9 cellular contexts compared by ENCODE assay signal in genomic region chr4:36285784-36286480, GRCh38. TPM values are rescaled to one million over a fixed set of nuclear protein-coding genes. Genes with fewer than 3 reads are reported as not detected.
DNase-seq lines count a peak whose midpoint lies in the region; ATAC-seq and TF ChIP-seq lines count a peak whose summit lies in the region.
"Had no signal": no experiment of that assay in that cellular context is flagged by ENCODE, and none has a peak within 500 bp of the region (broad histone marks: within the 10 kb centered on the region; RNA-seq: fewer than 3 reads in every experiment).

No MANE protein-coding gene starts in this region.

- no peaks in the 10 kb centered on the region for H3K9me3 ChIP-seq in CD8-positive, alpha-beta memory T cell (ENCODE audit: low read length)
- no peaks in the 10 kb centered on the region for H3K9me3 ChIP-seq in mucosa of descending colon

- peak overlapping the region; percentile 80 to 97 (median 94) for H3K27ac Mint-ChIP-seq in CD8-positive, alpha-beta memory T cell
- peak overlapping the region; percentile 90 for H3K27ac Mint-ChIP-seq in activated CD4-positive, alpha-beta memory T cell treated with anti-CD3 and anti-CD28 coated beads, Interleukin-2, amount 10 ng/mL, durations not matched to agents 7 days and 5 days

- peak overlapping the region; percentile 21 for H3K4me3 ChIP-seq in CD8-positive, alpha-beta memory T cell (ENCODE audit: low read length)
- no peak overlapping the region for H3K4me3 ChIP-seq in mucosa of descending colon
- H3K4me3 ChIP-seq: cardiac muscle cell had no signal

- H3K9me3 Mint-ChIP-seq in CD8-positive, alpha-beta memory T cell, result no peaks in the 10 kb centered on the region
- H3K9me3 Mint-ChIP-seq in activated CD4-positive, alpha-beta memory T cell treated with anti-CD3 and anti-CD28 coated beads, Interleukin-2, amount 10 ng/mL, durations not matched to agents 7 days and 5 days, result peaks cover 6% of the 10 kb centered on the region

- peak; percentile 33 to 84 (median 44) for DNase-seq in CD8-positive, alpha-beta memory T cell
- DNase-seq in activated CD4-positive, alpha-beta memory T cell treated with anti-CD3 and anti-CD28 coated beads, Interleukin-2, amount 10 ng/mL, durations not matched to agents 7 days and 5 days, result peak; percentile 76
- peak in 1 of 3 donors; percentile 38 for DNase-seq in mucosa of descending colon
- no peak for DNase-seq in left ventricle myocardium superior
- DNase-seq in OCI-M2 (lab: John Stamatoyannopoulos, UW; ENCODE audit: unreplicated experiment), result no peak
- DNase-seq in hepatic stellate cell (ENCODE audit: low spot score), result no peak

- ATAC-seq in GM21367 (IDR thresholded peaks at IDR 0.05; ENCODE audit: unreplicated experiment) (peak; percentile 98), HG03571 (IDR thresholded peaks at IDR 0.05; ENCODE audit: unreplicated experiment) (peak; percentile 99), mucosa of descending colon (peak; percentile 94), left ventricle myocardium superior (no peak)

- peaks cover 19% of the 10 kb centered on the region for H3K4me1 ChIP-seq in CD8-positive, alpha-beta memory T cell (ENCODE audit: insufficient read depth, low read length)
- no peaks in the 10 kb centered on the region for H3K4me1 ChIP-seq in mucosa of descending colon (ENCODE audit: low read depth)

- H3K4me3 Mint-ChIP-seq in CD8-positive, alpha-beta memory T cell, result peak overlapping the region; percentile 76 to 94 (median 86)
- H3K4me3 Mint-ChIP-seq in activated CD4-positive, alpha-beta memory T cell treated with anti-CD3 and anti-CD28 coated beads, Interleukin-2, amount 10 ng/mL, durations not matched to agents 7 days and 5 days, result peak overlapping the region; percentile 43

- H3K4me1 Mint-ChIP-seq in CD8-positive, alpha-beta memory T cell, result peaks cover 66 to 94% (median 87%) of the 10 kb centered on the region in 3 donors
- H3K4me1 Mint-ChIP-seq in activated CD4-positive, alpha-beta memory T cell treated with anti-CD3 and anti-CD28 coated beads, Interleukin-2, amount 10 ng/mL, durations not matched to agents 7 days and 5 days, result peaks cover 69% of the 10 kb centered on the region

- no peaks in the 10 kb centered on the region for H3K36me3 ChIP-seq in CD8-positive, alpha-beta memory T cell (ENCODE audit: insufficient read depth, low read length)
- H3K36me3 ChIP-seq in mucosa of descending colon (ENCODE audit: low read depth), result no peaks in the 10 kb centered on the region
- H3K36me3 ChIP-seq: cardiac muscle cell had no signal

- intact Hi-C loops in mucosa of descending colon (cut with DNase I, micrococcal nuclease) (no loop called here), left ventricle myocardium superior (cut with micrococcal nuclease) (no loop called here)

- H3K27me3 ChIP-seq in CD8-positive, alpha-beta memory T cell (ENCODE audit: insufficient read depth, low read length, poor library complexity, severe bottlenecking), result no peaks in the 10 kb centered on the region
- H3K27me3 ChIP-seq: cardiac muscle cell had no signal

- peaks cover 3 to 26% (median 19%) of the 10 kb centered on the region in 3 donors for H3K36me3 Mint-ChIP-seq in CD8-positive, alpha-beta memory T cell
- peaks cover 39% of the 10 kb centered on the region for H3K36me3 Mint-ChIP-seq in activated CD4-positive, alpha-beta memory T cell treated with anti-CD3 and anti-CD28 coated beads, Interleukin-2, amount 10 ng/mL, durations not matched to agents 7 days and 5 days (ENCODE audit: low read depth)

- peak overlapping the region; percentile 66 for H3K27ac ChIP-seq in CD8-positive, alpha-beta memory T cell (ENCODE audit: low read depth, low read length)
- H3K27ac ChIP-seq: cardiac muscle cell had no signal

- no peak for TF ChIP-seq CTCF in mucosa of descending colon (IDR thresholded peaks at IDR 0.05)

- POLR2A ChIA-PET in CD8-positive, alpha-beta memory T cell (lab: Charles Lee), result interaction anchor here (1.0 to 2.4 kb wide), 4 partner anchors 18 to 43 kb away, joined by 4 to 30 read pairs (median 10); partner anchors contain the start of gene ARAP2
- POLR2A ChIA-PET in activated CD4-positive, alpha-beta memory T cell treated with anti-CD3 and anti-CD28 coated beads, Interleukin-2, amount 10 ng/mL, durations not matched to agents 7 days and 5 days (lab: Charles Lee), result interaction anchor here (0.6 to 3.6 kb wide), 25 partner anchors 11 to 117 kb away, joined by 3 to 111 read pairs (median 7); partner anchors contain the start of gene ARAP2

- H3K27me3 Mint-ChIP-seq in CD8-positive, alpha-beta memory T cell, result no peaks in the 10 kb centered on the region
- H3K27me3 Mint-ChIP-seq in activated CD4-positive, alpha-beta memory T cell treated with anti-CD3 and anti-CD28 coated beads, Interleukin-2, amount 10 ng/mL, durations not matched to agents 7 days and 5 days, result no peaks in the 10 kb centered on the region

- CTCF ChIA-PET in CD8-positive, alpha-beta memory T cell (lab: Charles Lee), result interaction anchor here (0.8 to 3.2 kb wide), 8 partner anchors 18 to 96 kb away, joined by 3 to 27 read pairs (median 4); partner anchors contain the start of gene ARAP2
- CTCF ChIA-PET in activated CD4-positive, alpha-beta memory T cell treated with anti-CD3 and anti-CD28 coated beads, Interleukin-2, amount 10 ng/mL, durations not matched to agents 7 days and 5 days (lab: Charles Lee), result interaction anchor here (1.0 to 3.4 kb wide), 9 partner anchors 13 to 58 kb away, joined by 3 to 27 read pairs (median 4); partner anchors contain the start of gene ARAP2

RNA-seq across cellular contexts. Expression of gene DTHD1, which starts 4.5 kb away (rescaled TPM):
- total RNA-seq in CD8-positive, alpha-beta memory T cell, result 1 to 10 TPM; 3.3 to 3.5 TPM
- polyA plus RNA-seq in CD8-positive, alpha-beta memory T cell, result 5.9 TPM
- total RNA-seq in activated CD4-positive, alpha-beta memory T cell treated with anti-CD3 and anti-CD28 coated beads, Interleukin-2, amount 10 ng/mL, durations not matched to agents 7 days and 5 days, result 1 to 10 TPM; 1.3 to 1.5 TPM
- total RNA-seq in mucosa of descending colon, result under 1 TPM; 0.12 to 0.55 (median 0.22) TPM
- total RNA-seq in left ventricle myocardium superior, result 0.10 TPM
- total RNA-seq: cardiac muscle cell had no signal
- polyA plus RNA-seq: cardiac muscle cell had no signal

RNA-seq across cellular contexts. Expression of gene ARAP2, which starts 41.6 kb away (rescaled TPM):
- 10 to 100 TPM; 49.7 to 49.9 TPM for total RNA-seq in CD8-positive, alpha-beta memory T cell
- 44.2 TPM for polyA plus RNA-seq in CD8-positive, alpha-beta memory T cell
- total RNA-seq in activated CD4-positive, alpha-beta memory T cell treated with anti-CD3 and anti-CD28 coated beads, Interleukin-2, amount 10 ng/mL, durations not matched to agents 7 days and 5 days, result 10 to 100 TPM; 70.7 to 76.4 TPM
- total RNA-seq in mucosa of descending colon (10 to 100 TPM; 21.7 to 27.9 (median 22.5) TPM), left ventricle myocardium superior (2.7 TPM)

Comparison
In these comparisons a context has a peak if more than half of its experiments do, and no peak if none do; other contexts are left out.
1. DNase-seq: peak in CD8-positive, alpha-beta memory T cell (5 of 5) and activated CD4-positive, alpha-beta memory T cell treated with anti-CD3 and anti-CD28 coated beads, Interleukin-2, amount 10 ng/mL, durations not matched to agents 7 days and 5 days (single experiment); none in left ventricle myocardium superior (single experiment), OCI-M2 (single experiment) and hepatic stellate cell (single experiment).